28 cellular contexts compared by ENCODE assay signal in the genomic region with DNA sequence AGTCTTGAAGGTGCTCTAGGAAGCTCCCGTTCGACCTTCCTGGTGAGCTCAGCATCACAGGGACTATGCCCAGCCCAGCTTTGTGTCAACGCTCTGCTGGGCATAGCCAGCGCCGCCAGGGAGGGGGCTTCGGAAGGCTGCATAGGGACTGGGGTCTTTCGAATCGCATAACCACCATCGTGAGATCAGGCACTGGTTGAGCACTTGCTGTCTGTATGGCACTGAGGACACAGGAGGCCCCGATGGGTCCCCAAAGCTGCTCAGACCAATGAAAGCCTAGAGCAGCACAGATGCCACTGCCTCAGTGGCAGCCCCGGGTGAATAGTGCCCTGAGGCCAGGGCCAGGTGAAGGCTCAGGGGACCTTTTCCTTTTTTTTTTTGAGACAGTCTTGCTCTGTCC.
"Had no signal": no experiment of that assay in that cellular context is flagged by ENCODE, and none has a peak within 500 bp of the region (broad histone marks: within the 10 kb centered on the region; RNA-seq: fewer than 3 reads in every experiment).

No MANE protein-coding gene starts in this region.

- H3K9me3 ChIP-seq: SJSA1, SK-N-SH had no signal

- H3K4me2 ChIP-seq: KMS-11, PC-9, SK-N-SH had no signal

- H3K4me3 ChIP-seq: PC-9, SJSA1 had no signal

- DNase-seq: activated CD4-positive, alpha-beta T cell treated with anti-CD3 and anti-CD28 coated beads for 36 hours; activated CD4-positive, alpha-beta T cell treated with anti-CD3 and anti-CD28 coated beads, Interleukin-2, amount 10 ng/mL, durations not matched to agents 7 days and 5 days; activated CD4-positive, alpha-beta T cell treated with anti-CD3 and anti-CD28 coated beads, Interleukin-2, amount 50 U/mL, for 48 hours; activated CD8-positive, alpha-beta T cell treated with anti-CD3 and anti-CD28 coated beads, Interleukin-2, amount 10 ng/mL, durations not matched to agents 7 days and 5 days; activated naive CD4-positive, alpha-beta T cell treated with anti-CD3 and anti-CD28 coated beads, Interleukin-2, amount 10 ng/mL, durations not matched to agents 7 days and 5 days; activated naive CD8-positive, alpha-beta T cell treated with anti-CD3 and anti-CD28 coated beads, Interleukin-2, amount 50 U/mL, for 24 hours; activated T-cell treated with anti-CD3 and anti-CD28 coated beads, Interleukin-2, amount 50 U/mL, for 24 hours; central memory CD4-positive, alpha-beta T cell; NCI-H1092 treated with DMSO at 0.1 percent for 48 hours; NCI-H1417; NCI-H146; NCI-H187; NCI-H2029 treated with DMSO at 0.1 percent for 48 hours; NCI-H2107; NCI-H2171; NCI-H510A; NCI-H526; NCI-H748 treated with DMSO at 0.1 percent for 48 hours; NK-92 treated with Interleukin-12 subunit alpha and Interleukin-12 subunit beta, amount 100 ng/mL, for 24 hours; SHP77 treated with DMSO at 0.1 percent for 48 hours; SK-N-SH had no signal

- FAIRE-seq: bronchial epithelial cell, TTC549 had no signal

- H3K4me1 ChIP-seq: SJSA1 had no signal

- H3K9ac ChIP-seq: KMS-11, SK-N-SH had no signal

- H2AFZ ChIP-seq: PC-9 had no signal

- H3K27ac ChIP-seq: KMS-11, PC-9, SJSA1 had no signal

- ATAC-seq: activated CD4-positive, alpha-beta T cell treated with anti-CD3 and anti-CD28 coated beads for 36 hours; activated CD4-positive, CD25-positive, alpha-beta regulatory T cell treated with anti-CD3 and anti-CD28 coated beads, Interleukin-2, amount 50 U/mL, for 24 hours; activated CD8-positive, alpha-beta T cell treated with anti-CD3 and anti-CD28 coated beads, Interleukin-2, amount 10 ng/mL, durations not matched to agents 7 days and 5 days; activated naive CD8-positive, alpha-beta T cell treated with anti-CD3 and anti-CD28 coated beads, Interleukin-2, amount 50 U/mL, for 24 hours; WTC11 had no signal
